ENCODE assay signal across 1 cellular context in the genomic region with DNA sequence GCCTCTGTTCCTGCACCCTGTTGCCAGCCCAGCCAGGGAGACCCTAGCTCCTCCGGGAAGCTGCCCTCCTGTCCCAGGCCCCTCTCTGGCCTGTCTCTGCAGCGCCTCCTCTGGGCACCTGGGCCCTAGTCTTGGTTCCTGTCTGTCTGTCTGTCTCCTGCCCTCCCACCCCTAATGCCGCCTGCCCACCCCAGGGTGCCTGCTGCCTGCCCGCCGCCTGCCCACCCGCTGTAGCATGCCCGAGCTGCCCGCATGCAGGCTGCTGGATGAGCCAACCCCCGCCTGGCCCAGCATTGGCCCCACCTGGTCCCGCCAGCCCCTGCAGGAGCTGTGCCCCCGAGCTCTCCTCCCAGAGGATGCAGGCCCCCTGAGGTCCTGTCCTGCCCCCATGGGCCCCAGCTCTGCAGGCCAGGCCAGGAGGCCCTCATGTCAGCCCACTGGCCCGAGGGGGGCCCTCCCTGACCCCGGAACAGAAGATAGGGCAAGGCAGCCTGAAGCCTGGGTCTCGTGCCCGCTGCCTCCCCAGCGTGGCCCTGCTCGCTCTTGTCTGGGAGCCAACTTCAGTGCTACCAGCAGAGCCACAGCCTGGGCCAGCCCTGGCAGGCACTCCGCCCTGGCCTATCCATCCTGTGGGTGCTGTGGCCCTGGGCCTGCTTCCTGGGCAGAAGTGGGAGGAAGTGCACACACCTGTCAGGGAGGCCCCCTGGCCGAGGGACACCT.
TF ChIP-seq lines count a peak whose summit lies in the region.

No MANE protein-coding gene starts in this region.

TF ChIP-seq in GM23338, 12 proteins besides CTCF, POLR2A, EP300 and RAD21:
- TF ChIP-seq, protein P1, sequence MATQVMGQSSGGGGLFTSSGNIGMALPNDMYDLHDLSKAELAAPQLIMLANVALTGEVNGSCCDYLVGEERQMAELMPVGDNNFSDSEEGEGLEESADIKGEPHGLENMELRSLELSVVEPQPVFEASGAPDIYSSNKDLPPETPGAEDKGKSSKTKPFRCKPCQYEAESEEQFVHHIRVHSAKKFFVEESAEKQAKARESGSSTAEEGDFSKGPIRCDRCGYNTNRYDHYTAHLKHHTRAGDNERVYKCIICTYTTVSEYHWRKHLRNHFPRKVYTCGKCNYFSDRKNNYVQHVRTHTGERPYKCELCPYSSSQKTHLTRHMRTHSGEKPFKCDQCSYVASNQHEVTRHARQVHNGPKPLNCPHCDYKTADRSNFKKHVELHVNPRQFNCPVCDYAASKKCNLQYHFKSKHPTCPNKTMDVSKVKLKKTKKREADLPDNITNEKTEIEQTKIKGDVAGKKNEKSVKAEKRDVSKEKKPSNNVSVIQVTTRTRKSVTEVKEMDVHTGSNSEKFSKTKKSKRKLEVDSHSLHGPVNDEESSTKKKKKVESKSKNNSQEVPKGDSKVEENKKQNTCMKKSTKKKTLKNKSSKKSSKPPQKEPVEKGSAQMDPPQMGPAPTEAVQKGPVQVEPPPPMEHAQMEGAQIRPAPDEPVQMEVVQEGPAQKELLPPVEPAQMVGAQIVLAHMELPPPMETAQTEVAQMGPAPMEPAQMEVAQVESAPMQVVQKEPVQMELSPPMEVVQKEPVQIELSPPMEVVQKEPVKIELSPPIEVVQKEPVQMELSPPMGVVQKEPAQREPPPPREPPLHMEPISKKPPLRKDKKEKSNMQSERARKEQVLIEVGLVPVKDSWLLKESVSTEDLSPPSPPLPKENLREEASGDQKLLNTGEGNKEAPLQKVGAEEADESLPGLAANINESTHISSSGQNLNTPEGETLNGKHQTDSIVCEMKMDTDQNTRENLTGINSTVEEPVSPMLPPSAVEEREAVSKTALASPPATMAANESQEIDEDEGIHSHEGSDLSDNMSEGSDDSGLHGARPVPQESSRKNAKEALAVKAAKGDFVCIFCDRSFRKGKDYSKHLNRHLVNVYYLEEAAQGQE (IDR thresholded peaks at IDR 0.05; ENCODE audit: unreplicated experiment), result no peak
- TF ChIP-seq JUNB (IDR thresholded peaks at IDR 0.05; ENCODE audit: unreplicated experiment) (no peak), CREB1 (CRISPR knock-in tag; IDR thresholded peaks at IDR 0.05; ENCODE audit: low read depth) (no peak)
TF ChIP-seq in GM23338: peak in this region for 0.
